Comparison of ENCODE assay signal across 8 cellular contexts in the genomic region with DNA sequence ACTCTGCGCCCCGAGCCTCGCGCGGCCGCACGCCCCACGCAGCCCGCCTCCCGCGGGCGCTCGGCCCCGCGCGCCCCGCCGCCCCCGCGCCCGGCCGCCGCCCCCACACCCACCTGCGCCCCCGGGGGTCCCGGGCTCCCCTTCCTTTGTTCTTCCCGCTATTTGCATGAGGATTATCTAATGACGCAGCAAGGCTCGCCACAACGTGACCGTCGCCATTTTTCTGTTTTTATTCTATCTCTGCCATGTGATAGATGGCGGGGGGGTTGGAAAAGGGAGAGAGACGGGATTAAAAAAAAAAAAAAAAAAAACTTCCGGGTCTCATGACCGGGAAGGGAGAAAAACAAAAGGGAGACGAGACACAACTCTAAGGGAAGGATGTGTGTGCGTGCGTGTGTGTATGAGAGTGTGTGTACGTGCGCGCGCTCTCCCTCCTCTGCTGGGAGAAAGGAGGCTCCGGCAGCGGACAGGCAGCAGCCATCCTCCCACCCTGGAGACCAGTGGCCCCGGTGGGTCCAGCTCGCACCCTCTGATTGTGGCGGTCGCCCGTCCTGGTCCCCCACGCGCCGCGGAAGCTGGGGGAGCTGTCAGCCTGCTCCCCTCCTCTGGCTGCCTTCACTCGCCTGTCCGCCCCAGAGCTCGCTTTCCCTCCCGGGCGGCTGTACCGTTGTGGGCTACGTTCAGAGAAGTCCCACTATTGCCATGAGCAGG.
DNase-seq lines count a peak whose midpoint lies in the region; ATAC-seq and TF ChIP-seq lines count a peak whose summit lies in the region.

No MANE protein-coding gene starts in this region.

- ATAC-seq in GM21528 (IDR thresholded peaks at IDR 0.05; ENCODE audit: low FRiP score, unreplicated experiment) = peak; percentile 43
- peak; percentile 42 to 49 for ATAC-seq in activated naive CD4-positive, alpha-beta T cell treated with anti-CD3 and anti-CD28 coated beads, Interleukin-2, amount 50 U/mL, for 72 hours

- H3F3A ChIP-seq in neural cell (ENCODE audit: insufficient read depth, low read length, poor library complexity, severe bottlenecking) = peaks cover 3% of the 10 kb centered on the region

- H3K9me2 ChIP-seq in neural cell (ENCODE audit: insufficient read depth, low read length) = no peaks in the 10 kb centered on the region

- H3K36me3 Mint-ChIP-seq in activated naive CD4-positive, alpha-beta T cell treated with anti-CD3 and anti-CD28 coated beads, Interleukin-2, amount 50 U/mL, for 72 hours = peaks cover 6 to 17% of the 10 kb centered on the region in 2 donors

- H3K27me3 ChIP-seq in SJCRH30 = no peaks in the 10 kb centered on the region
- H3K27me3 ChIP-seq in neural cell (ENCODE audit: insufficient read depth, low read depth, low read length) = no peaks in the 10 kb centered on the region
- H3K27me3 ChIP-seq in suprapubic skin = no peaks in the 10 kb centered on the region

- H3K9me3 Mint-ChIP-seq in activated naive CD4-positive, alpha-beta T cell treated with anti-CD3 and anti-CD28 coated beads, Interleukin-2, amount 50 U/mL, for 72 hours = no peaks in the 10 kb centered on the region

- under 1% methylated on average over 35 of the region's 61 CpGs for WGBS in suprapubic skin

- no peak for TF ChIP-seq EP300 in neural cell (conservative IDR thresholded peaks at IDR 0.05; ENCODE audit: poor library complexity, severe bottlenecking)
- no peak for TF ChIP-seq EP300 in suprapubic skin (IDR thresholded peaks at IDR 0.05)

- peak in 1 of 2 donors; percentile 83 for TF ChIP-seq POLR2A in suprapubic skin (IDR thresholded peaks at IDR 0.05)

- TF ChIP-seq CTCF in LNCaP clone FGC (IDR thresholded peaks at IDR 0.05; ENCODE audit: control insufficient read depth, extremely low read depth, insufficient read depth) (no peak), neural cell (IDR thresholded peaks at IDR 0.05; ENCODE audit: poor library complexity, severe bottlenecking) (no peak), suprapubic skin (IDR thresholded peaks at IDR 0.05) (no peak)

- H3K9me3 ChIP-seq in SJCRH30 (replicated peaks) (no peaks in the 10 kb centered on the region), neural cell (ENCODE audit: low read length) (no peaks in the 10 kb centered on the region), suprapubic skin (no peaks in the 10 kb centered on the region)

- peak overlapping the region; percentile 68 for H3K4me2 ChIP-seq in neural cell (ENCODE audit: low read length)

- H3K4me1 ChIP-seq in SJCRH30 (peaks cover 11% of the 10 kb centered on the region), suprapubic skin (peaks cover 42% of the 10 kb centered on the region)

- no peaks in the 10 kb centered on the region for H4K20me1 ChIP-seq in neural cell (ENCODE audit: insufficient read depth)

- no peaks in the 10 kb centered on the region for H3K36me3 ChIP-seq in SJCRH30
- H3K36me3 ChIP-seq in neural cell (ENCODE audit: insufficient read depth, low read length) = no peaks in the 10 kb centered on the region
- no peaks in the 10 kb centered on the region for H3K36me3 ChIP-seq in suprapubic skin

- DNase-seq in CMK (ENCODE audit: low read depth) (peak; percentile 78), LNCaP clone FGC (ENCODE audit: low read depth) (peak; percentile 45), SJCRH30 (peak; percentile 51 to 70), germinal center (ENCODE audit: low spot score) (peak; percentile 35), suprapubic skin (ENCODE audit: low spot score in 2 of 2) (peak; percentile 84 to 85)
- peak; percentile 41 to 65 for DNase-seq in activated naive CD4-positive, alpha-beta T cell treated with anti-CD3 and anti-CD28 coated beads, Interleukin-2, amount 50 U/mL, for 72 hours (ENCODE audit: low spot score in 2 of 2)

- H3K4me3 ChIP-seq in LNCaP clone FGC (ENCODE audit: low read depth, low read length) = peak overlapping the region; percentile 72
- H3K4me3 ChIP-seq in SJCRH30 = peak overlapping the region; percentile 73
- peak overlapping the region; percentile 81 for H3K4me3 ChIP-seq in neural cell (ENCODE audit: low read length)
- H3K4me3 ChIP-seq in suprapubic skin = peak overlapping the region; percentile 79

- H3K27ac Mint-ChIP-seq in activated naive CD4-positive, alpha-beta T cell treated with anti-CD3 and anti-CD28 coated beads, Interleukin-2, amount 50 U/mL, for 72 hours = peak overlapping the region; percentile 98 to 99

- peaks cover 44% of the 10 kb centered on the region for H3K79me2 ChIP-seq in neural cell (replicated peaks; ENCODE audit: insufficient read depth, low read length)

- H3K9ac ChIP-seq in neural cell (ENCODE audit: low read length) = peak overlapping the region; percentile 92

- TF ChIP-seq RAD21 in neural cell (conservative IDR thresholded peaks at IDR 0.05) = peak; percentile 42

- peak overlapping the region; percentile 40 for H3K27ac ChIP-seq in SJCRH30
- peak overlapping the region; percentile 74 for H3K27ac ChIP-seq in neural cell (ENCODE audit: low read length)
- H3K27ac ChIP-seq in suprapubic skin = peak overlapping the region; percentile 100

- H2AFZ ChIP-seq in neural cell (ENCODE audit: low read depth, low read length) = peak overlapping the region; percentile 98

TF ChIP-seq in neural cell, 6 proteins besides CTCF, POLR2A, EP300 and RAD21:
- peak; percentile 77 for TF ChIP-seq TAF1 (IDR thresholded peaks at IDR 0.05; ENCODE audit: low read depth)
- TF ChIP-seq, protein P1, sequence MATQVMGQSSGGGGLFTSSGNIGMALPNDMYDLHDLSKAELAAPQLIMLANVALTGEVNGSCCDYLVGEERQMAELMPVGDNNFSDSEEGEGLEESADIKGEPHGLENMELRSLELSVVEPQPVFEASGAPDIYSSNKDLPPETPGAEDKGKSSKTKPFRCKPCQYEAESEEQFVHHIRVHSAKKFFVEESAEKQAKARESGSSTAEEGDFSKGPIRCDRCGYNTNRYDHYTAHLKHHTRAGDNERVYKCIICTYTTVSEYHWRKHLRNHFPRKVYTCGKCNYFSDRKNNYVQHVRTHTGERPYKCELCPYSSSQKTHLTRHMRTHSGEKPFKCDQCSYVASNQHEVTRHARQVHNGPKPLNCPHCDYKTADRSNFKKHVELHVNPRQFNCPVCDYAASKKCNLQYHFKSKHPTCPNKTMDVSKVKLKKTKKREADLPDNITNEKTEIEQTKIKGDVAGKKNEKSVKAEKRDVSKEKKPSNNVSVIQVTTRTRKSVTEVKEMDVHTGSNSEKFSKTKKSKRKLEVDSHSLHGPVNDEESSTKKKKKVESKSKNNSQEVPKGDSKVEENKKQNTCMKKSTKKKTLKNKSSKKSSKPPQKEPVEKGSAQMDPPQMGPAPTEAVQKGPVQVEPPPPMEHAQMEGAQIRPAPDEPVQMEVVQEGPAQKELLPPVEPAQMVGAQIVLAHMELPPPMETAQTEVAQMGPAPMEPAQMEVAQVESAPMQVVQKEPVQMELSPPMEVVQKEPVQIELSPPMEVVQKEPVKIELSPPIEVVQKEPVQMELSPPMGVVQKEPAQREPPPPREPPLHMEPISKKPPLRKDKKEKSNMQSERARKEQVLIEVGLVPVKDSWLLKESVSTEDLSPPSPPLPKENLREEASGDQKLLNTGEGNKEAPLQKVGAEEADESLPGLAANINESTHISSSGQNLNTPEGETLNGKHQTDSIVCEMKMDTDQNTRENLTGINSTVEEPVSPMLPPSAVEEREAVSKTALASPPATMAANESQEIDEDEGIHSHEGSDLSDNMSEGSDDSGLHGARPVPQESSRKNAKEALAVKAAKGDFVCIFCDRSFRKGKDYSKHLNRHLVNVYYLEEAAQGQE (IDR thresholded peaks at IDR 0.05; ENCODE audit: borderline replicate concordance) = peak; percentile 89
- TF ChIP-seq MXI1 (conservative IDR thresholded peaks at IDR 0.05; ENCODE audit: poor library complexity, severe bottlenecking) = peak; percentile 88
- TF ChIP-seq POLR2AphosphoS5 (IDR thresholded peaks at IDR 0.05) = peak; percentile 68
- TF ChIP-seq SMC3 (conservative IDR thresholded peaks at IDR 0.05; ENCODE audit: poor library complexity) = peak; percentile 50
- no peak for TF ChIP-seq EZH2 (IDR thresholded peaks at IDR 0.05; ENCODE audit: borderline replicate concordance, insufficient read depth, low read length, poor library complexity, severe bottlenecking)

Comparison
In these comparisons a context has a peak if more than half of its experiments do, and no peak if none do; other contexts are left out.
1. Peak in every context shown above with its lines: DNase-seq, ATAC-seq, H3K4me3 ChIP-seq and H3K27ac ChIP-seq.
2. H3K27ac ChIP-seq: peak in every context shown above with its lines; median percentile 100 in suprapubic skin; 74 in neural cell; 40 in SJCRH30.